Comparison of ENCODE assay signal across 28 cellular contexts in genomic region chr17:72474243-72474642, GRCh38.
"Had no signal": no experiment of that assay in that cellular context is flagged by ENCODE, and none has a peak within 500 bp of the region (broad histone marks: within the 10 kb centered on the region; RNA-seq: fewer than 3 reads in every experiment).

No MANE protein-coding gene starts in this region.

- H3K27ac Mint-ChIP-seq: activated B cell treated with CpG ODN at 0.5 μM for 24 hours; activated CD4-positive, alpha-beta memory T cell treated with anti-CD3 and anti-CD28 coated beads, Interleukin-2, amount 10 ng/mL, durations not matched to agents 7 days and 5 days; activated CD8-positive, alpha-beta memory T cell treated with anti-CD3 and anti-CD28 coated beads, Interleukin-2, amount 10 ng/mL, durations not matched to agents 7 days and 5 days; activated naive CD4-positive, alpha-beta T cell treated with anti-CD3 and anti-CD28 coated beads, Interleukin-2, amount 10 ng/mL, durations not matched to agents 7 days and 5 days; activated naive CD8-positive, alpha-beta T cell; activated naive CD8-positive, alpha-beta T cell treated with anti-CD3 and anti-CD28 coated beads, Interleukin-2, amount 50 U/mL, for 24 hours had no signal

- ATAC-seq: activated CD8-positive, alpha-beta memory T cell treated with anti-CD3 and anti-CD28 coated beads, Interleukin-2, amount 10 ng/mL, durations not matched to agents 7 days and 5 days; activated naive CD8-positive, alpha-beta T cell treated with anti-CD3 and anti-CD28 coated beads, Interleukin-2, amount 50 U/mL, for 24 hours; Right ventricle myocardium inferior had no signal

- H3K4me3 Mint-ChIP-seq: activated B cell treated with CpG ODN at 0.5 μM for 24 hours; activated CD4-positive, alpha-beta memory T cell treated with anti-CD3 and anti-CD28 coated beads, Interleukin-2, amount 10 ng/mL, durations not matched to agents 7 days and 5 days; activated CD8-positive, alpha-beta memory T cell treated with anti-CD3 and anti-CD28 coated beads, Interleukin-2, amount 10 ng/mL, durations not matched to agents 7 days and 5 days; activated naive CD4-positive, alpha-beta T cell treated with anti-CD3 and anti-CD28 coated beads, Interleukin-2, amount 10 ng/mL, durations not matched to agents 7 days and 5 days; activated naive CD8-positive, alpha-beta T cell; activated naive CD8-positive, alpha-beta T cell treated with anti-CD3 and anti-CD28 coated beads, Interleukin-2, amount 50 U/mL, for 24 hours; central memory CD8-positive, alpha-beta T cell had no signal

- H3K4me1 Mint-ChIP-seq: activated B cell treated with CpG ODN at 0.5 μM for 24 hours; activated CD4-positive, alpha-beta memory T cell treated with anti-CD3 and anti-CD28 coated beads, Interleukin-2, amount 10 ng/mL, durations not matched to agents 7 days and 5 days; activated CD8-positive, alpha-beta memory T cell treated with anti-CD3 and anti-CD28 coated beads, Interleukin-2, amount 10 ng/mL, durations not matched to agents 7 days and 5 days; activated naive CD4-positive, alpha-beta T cell treated with anti-CD3 and anti-CD28 coated beads, Interleukin-2, amount 10 ng/mL, durations not matched to agents 7 days and 5 days; activated naive CD8-positive, alpha-beta T cell treated with anti-CD3 and anti-CD28 coated beads, Interleukin-2, amount 50 U/mL, for 24 hours; central memory CD8-positive, alpha-beta T cell had no signal

- H3K36me3 ChIP-seq: cardiac muscle cell had no signal

- H3K27me3 ChIP-seq: cardiac muscle cell had no signal

- H3K27me3 Mint-ChIP-seq: activated CD4-positive, alpha-beta memory T cell treated with anti-CD3 and anti-CD28 coated beads, Interleukin-2, amount 10 ng/mL, durations not matched to agents 7 days and 5 days; activated CD8-positive, alpha-beta memory T cell treated with anti-CD3 and anti-CD28 coated beads, Interleukin-2, amount 10 ng/mL, durations not matched to agents 7 days and 5 days had no signal

- H3K36me3 Mint-ChIP-seq: activated CD8-positive, alpha-beta memory T cell treated with anti-CD3 and anti-CD28 coated beads, Interleukin-2, amount 10 ng/mL, durations not matched to agents 7 days and 5 days; activated naive CD4-positive, alpha-beta T cell treated with anti-CD3 and anti-CD28 coated beads, Interleukin-2, amount 10 ng/mL, durations not matched to agents 7 days and 5 days; activated naive CD8-positive, alpha-beta T cell had no signal

- H3K9me3 Mint-ChIP-seq: activated CD4-positive, alpha-beta memory T cell treated with anti-CD3 and anti-CD28 coated beads, Interleukin-2, amount 10 ng/mL, durations not matched to agents 7 days and 5 days; activated naive CD4-positive, alpha-beta T cell treated with anti-CD3 and anti-CD28 coated beads, Interleukin-2, amount 10 ng/mL, durations not matched to agents 7 days and 5 days; central memory CD8-positive, alpha-beta T cell had no signal

- DNase-seq: activated B cell treated with CpG ODN at 0.5 μM for 24 hours; activated CD4-positive, alpha-beta memory T cell treated with anti-CD3 and anti-CD28 coated beads, Interleukin-2, amount 10 ng/mL, durations not matched to agents 7 days and 5 days; activated CD4-positive, alpha-beta T cell treated with anti-CD3 and anti-CD28 coated beads for 4 hours; activated CD4-positive, alpha-beta T cell treated with anti-CD3 and anti-CD28 coated beads, Interleukin-2, amount 50 U/mL, for 1 hour; activated CD4-positive, CD25-positive, alpha-beta regulatory T cell treated with anti-CD3 and anti-CD28 coated beads, Interleukin-2, amount 50 U/mL, for 72 hours; activated CD8-positive, alpha-beta memory T cell treated with anti-CD3 and anti-CD28 coated beads for 24 hours; activated CD8-positive, alpha-beta memory T cell treated with anti-CD3 and anti-CD28 coated beads, Interleukin-2, amount 10 ng/mL, durations not matched to agents 7 days and 5 days; activated CD8-positive, alpha-beta memory T cell treated with anti-CD3 and anti-CD28 coated beads, Interleukin-2, amount 50 U/mL, for 48 hours; activated effector memory CD4-positive, alpha-beta T cell treated with Interleukin-2 at 50 U/mL for 16 hours; activated naive CD4-positive, alpha-beta T cell treated with anti-CD3 and anti-CD28 coated beads, Interleukin-2, amount 10 ng/mL, durations not matched to agents 7 days and 5 days; activated naive CD8-positive, alpha-beta T cell treated with anti-CD3 and anti-CD28 coated beads, Interleukin-2, amount 50 U/mL, for 24 hours; activated T-cell treated with anti-CD3 and anti-CD28 coated beads, Interleukin-2, amount 50 U/mL, for 48 hours; NCI-H1105; NCI-H1417 treated with DMSO at 0.1 percent for 48 hours; NCI-H1930; NCI-H2081 treated with DMSO at 0.1 percent for 48 hours; NCI-H345; NCI-H524 treated with DMSO at 0.1 percent for 48 hours; SIG-M5; SW 1271; T-helper 1 cell; T-helper 2 cell; T-helper 9 cell had no signal

- H3K4me3 ChIP-seq: cardiac muscle cell had no signal

- H3K27ac ChIP-seq: cardiac muscle cell, VCaP had no signal
